ENCODE assay signal across 7 cellular contexts in the genomic region with DNA sequence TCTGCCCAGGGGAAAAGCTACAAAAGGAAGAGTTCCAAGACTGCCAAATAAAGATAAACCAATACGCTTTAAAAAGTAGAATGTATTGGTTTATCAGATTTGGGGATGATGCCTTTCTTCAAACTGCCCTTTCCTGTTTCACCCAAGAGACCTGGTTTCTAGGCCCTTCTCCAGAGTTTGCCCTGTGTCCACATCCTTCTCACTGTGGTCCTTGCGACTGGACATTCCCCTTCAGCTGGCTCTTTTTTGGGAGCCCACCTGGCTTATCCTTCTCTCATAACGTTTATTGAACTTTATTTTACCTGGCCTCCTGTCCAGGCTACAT. TPM values are rescaled to one million over a fixed set of nuclear protein-coding genes. Genes with fewer than 3 reads are reported as not detected.
DNase-seq lines count a peak whose midpoint lies in the region; ATAC-seq lines count a peak whose summit lies in the region.

No MANE protein-coding gene starts in this region.

- no peak for ATAC-seq in HG03460 (IDR thresholded peaks at IDR 0.05; ENCODE audit: unreplicated experiment)

- H3K27me3 Mint-ChIP-seq in activated naive CD8-positive, alpha-beta T cell treated with anti-CD3 and anti-CD28 coated beads for 36 hours, result no peaks in the 10 kb centered on the region
- H3K27me3 Mint-ChIP-seq in immature natural killer cell (ENCODE audit: low read depth in 3 of 3), result peaks cover 11 to 14% (median 12%) of the 10 kb centered on the region in 3 donors

- H3K4me3 ChIP-seq in HUES6 (ENCODE audit: low read depth, low read length) (peak overlapping the region; percentile 98), stomach smooth muscle (ENCODE audit: low read length in 2 of 2) (peak overlapping the region; percentile 66 to 94)

- no peak for DNase-seq in activated naive CD8-positive, alpha-beta T cell treated with anti-CD3 and anti-CD28 coated beads for 36 hours
- DNase-seq in immature natural killer cell (no peak), NCI-H69 (lab: John Stamatoyannopoulos, UW) (no peak), GOT3 (lab: John Stamatoyannopoulos, UW) (no peak)

- H3K36me3 ChIP-seq in HUES6 (ENCODE audit: control insufficient read depth, insufficient read depth, low read length), result peaks cover 27% of the 10 kb centered on the region
- H3K36me3 ChIP-seq in stomach smooth muscle (ENCODE audit: control insufficient read depth in 2 of 2, insufficient read depth in 2 of 2, low read length in 2 of 2), result peaks cover 12 to 19% of the 10 kb centered on the region in 2 donors

- H3K27ac Mint-ChIP-seq in activated naive CD8-positive, alpha-beta T cell treated with anti-CD3 and anti-CD28 coated beads for 36 hours, result peak overlapping the region; percentile 95
- H3K27ac Mint-ChIP-seq in immature natural killer cell, result peak overlapping the region; percentile 92 to 98 (median 98)

- peaks cover 3% of the 10 kb centered on the region for H3K36me3 Mint-ChIP-seq in activated naive CD8-positive, alpha-beta T cell treated with anti-CD3 and anti-CD28 coated beads for 36 hours
- H3K36me3 Mint-ChIP-seq in immature natural killer cell, result no peaks in the 10 kb centered on the region

- H3K9me3 ChIP-seq in HUES6 (ENCODE audit: control insufficient read depth, insufficient read depth, low read depth, low read length) (no peaks in the 10 kb centered on the region), stomach smooth muscle (ENCODE audit: control insufficient read depth in 2 of 2, low read length in 2 of 2) (no peaks in the 10 kb centered on the region)

- H3K9me3 Mint-ChIP-seq in activated naive CD8-positive, alpha-beta T cell treated with anti-CD3 and anti-CD28 coated beads for 36 hours, result no peaks in the 10 kb centered on the region
- no peaks in the 10 kb centered on the region for H3K9me3 Mint-ChIP-seq in immature natural killer cell

- no peaks in the 10 kb centered on the region for H3K27me3 ChIP-seq in HUES6 (ENCODE audit: control insufficient read depth, insufficient read depth, low read length)
- H3K27me3 ChIP-seq in stomach smooth muscle (ENCODE audit: control insufficient read depth in 1 of 2, insufficient read depth in 2 of 2, low read length in 2 of 2), result no peaks in the 10 kb centered on the region

- peaks cover 21% of the 10 kb centered on the region for H3K4me1 Mint-ChIP-seq in activated naive CD8-positive, alpha-beta T cell treated with anti-CD3 and anti-CD28 coated beads for 36 hours
- peaks cover 24 to 26% of the 10 kb centered on the region in 2 donors for H3K4me1 Mint-ChIP-seq in immature natural killer cell

- H3K4me3 Mint-ChIP-seq in activated naive CD8-positive, alpha-beta T cell treated with anti-CD3 and anti-CD28 coated beads for 36 hours, result peak overlapping the region; percentile 93
- H3K4me3 Mint-ChIP-seq in immature natural killer cell, result peak overlapping the region; percentile 90 to 96 (median 93)

- peak overlapping the region; percentile 79; the same call in 1 of the 2 replicates for H3K27ac ChIP-seq in HUES6 (ENCODE audit: low read depth, low read length)
- H3K27ac ChIP-seq in stomach smooth muscle (ENCODE audit: low read length), result peak overlapping the region; percentile 95

- H3K9ac ChIP-seq in HUES6 (ENCODE audit: low read length) (peak overlapping the region; percentile 94), stomach smooth muscle (ENCODE audit: low read length in 2 of 2) (peak overlapping the region; percentile 94 to 97)

- H3K4me1 ChIP-seq in HUES6 (ENCODE audit: control insufficient read depth, insufficient read depth, low read length), result 0 out of 2 replicates have a peak, but pooled peaks cover 5% of the 10 kb centered on the region
- peaks cover 18% of the 10 kb centered on the region for H3K4me1 ChIP-seq in stomach smooth muscle (ENCODE audit: control insufficient read depth, insufficient read depth, low read length)

RNA-seq across cellular contexts. Expression of gene CZIB, which starts 0.5 kb away (rescaled TPM):
- 10 to 100 TPM; 43.4 to 44.8 TPM for total RNA-seq in activated naive CD8-positive, alpha-beta T cell treated with anti-CD3 and anti-CD28 coated beads for 36 hours
- 100 to 1,000 TPM in 1 of 3 donors, 10 to 100 TPM in 2; 70.8 to 126 (median 84.2) TPM for polyA plus RNA-seq in immature natural killer cell

RNA-seq across cellular contexts. Expression of gene MAGOH, which starts 17.4 kb away (rescaled TPM):
- 100 to 1,000 TPM; 114 to 118 TPM for total RNA-seq in activated naive CD8-positive, alpha-beta T cell treated with anti-CD3 and anti-CD28 coated beads for 36 hours
- polyA plus RNA-seq in immature natural killer cell, result 100 to 1,000 TPM in 2 of 3 donors, 10 to 100 TPM in 1; 63.4 to 109 (median 109) TPM

RNA-seq across cellular contexts. Expression of gene CPT2, which starts 24.3 kb away (rescaled TPM):
- total RNA-seq in activated naive CD8-positive, alpha-beta T cell treated with anti-CD3 and anti-CD28 coated beads for 36 hours, result 10 to 100 TPM; 21.6 to 24.6 TPM
- polyA plus RNA-seq in immature natural killer cell, result 10 to 100 TPM; 11.6 to 21.8 (median 20.7) TPM
